Comparison of ENCODE assay signal across 13 cellular contexts in genomic region chr4:74628808-74629616, GRCh38.
DNase-seq lines count a peak whose midpoint lies in the region; ATAC-seq, FAIRE-seq and TF ChIP-seq lines count a peak whose summit lies in the region.
"Had no signal": no experiment of that assay in that cellular context is flagged by ENCODE, and none has a peak within 500 bp of the region (broad histone marks: within the 10 kb centered on the region; RNA-seq: fewer than 3 reads in every experiment).

No MANE protein-coding gene starts in this region.

- no peak for FAIRE-seq in endothelial cell of umbilical vein (lab: Jason Lieb, UNC)
- FAIRE-seq: GM18507 had no signal

- H3K9me3 Mint-ChIP-seq in stimulated activated naive CD8-positive, alpha-beta T cell treated with anti-CD3 and anti-CD28 coated beads, Interleukin-15, amount 100 ng/mL, for 72 hours, result no peaks in the 10 kb centered on the region

- peaks cover 36% of the 10 kb centered on the region for H3K4me1 Mint-ChIP-seq in stimulated activated naive CD8-positive, alpha-beta T cell treated with anti-CD3 and anti-CD28 coated beads, Interleukin-15, amount 100 ng/mL, for 72 hours

- ATAC-seq in stimulated activated naive CD8-positive, alpha-beta T cell treated with anti-CD3 and anti-CD28 coated beads, Interleukin-15, Interleukin-2, amounts not matched to agents 100 U/mL and 50 U/mL, for 24 hours, result peak; percentile 28
- ATAC-seq in stimulated activated naive CD8-positive, alpha-beta T cell treated with anti-CD3 and anti-CD28 coated beads, Interleukin-15, amount 100 ng/mL, for 72 hours, result no peak
- peak; percentile 84 for ATAC-seq in upper lobe of right lung
- no peak for ATAC-seq in HG02763 (IDR thresholded peaks at IDR 0.05; ENCODE audit: unreplicated experiment)

- H3K9ac ChIP-seq in endothelial cell of umbilical vein (replicated peaks; ENCODE audit: extremely low read depth, insufficient read depth, low read length), result no peak overlapping the region
- H3K9ac ChIP-seq: parathyroid adenoma had no signal

- H3K9me3 ChIP-seq in endothelial cell of umbilical vein (replicated peaks; ENCODE audit: control insufficient read depth, insufficient read depth, low read length) (no peaks in the 10 kb centered on the region), upper lobe of right lung (no peaks in the 10 kb centered on the region), esophagus squamous epithelium (no peaks in the 10 kb centered on the region)

- 66 to 71% methylated on average over 6 of the region's 6 CpGs for WGBS in esophagus squamous epithelium, 2 donors

- intact Hi-C loops in endothelial cell of umbilical vein (cut with micrococcal nuclease) (loop anchor here (10.0 kb wide), 1 partner anchor 886 kb away; the partner anchor contains the start of genes RCHY1 and THAP6), upper lobe of right lung (cut with DNase I) (no loop called here), esophagus squamous epithelium (cut with DNase I) (no loop called here)

- no peak for DNase-seq in stimulated activated naive CD8-positive, alpha-beta T cell treated with anti-CD3 and anti-CD28 coated beads, Interleukin-15, Interleukin-2, amounts not matched to agents 100 U/mL and 50 U/mL, for 24 hours
- DNase-seq in stimulated activated naive CD8-positive, alpha-beta T cell treated with anti-CD3 and anti-CD28 coated beads, Interleukin-15, amount 100 ng/mL, for 72 hours, result no peak
- DNase-seq in NOMO-1 treated with DMSO at 0.1 percent for 48 hours (lab: John Stamatoyannopoulos, UW; ENCODE audit: unreplicated experiment), result peak; percentile 97
- DNase-seq in endothelial cell of umbilical vein (ENCODE audit: low read depth, low spot score), result no peak
- DNase-seq in upper lobe of right lung, result no peak
- no peak for DNase-seq in SK-N-DZ (ENCODE audit: low spot score)
- no peak for DNase-seq in esophagus squamous epithelium (lab: John Stamatoyannopoulos, UW)
- DNase-seq: DMS53, mesendoderm, NCI-H446 treated with DMSO at 0.1 percent for 48 hours had no signal

- H3K27ac Mint-ChIP-seq in stimulated activated naive CD8-positive, alpha-beta T cell treated with anti-CD3 and anti-CD28 coated beads, Interleukin-15, amount 100 ng/mL, for 72 hours, result peak overlapping the region in 1 of 2 donors; percentile 21

- no peaks in the 10 kb centered on the region for H3K79me2 ChIP-seq in endothelial cell of umbilical vein (ENCODE audit: control insufficient read depth, insufficient read depth, low read length)
- H3K79me2 ChIP-seq: parathyroid adenoma had no signal

- POLR2A ChIA-PET in endothelial cell of umbilical vein (lab: Charles Lee), result interaction anchor here (1.3 kb wide), 1 partner anchor 12 kb away, joined by 3 read pairs; no protein-coding TSS in a partner anchor

- dilution Hi-C loops in endothelial cell of umbilical vein (cut with MboI; ENCODE audit: extremely low pct_ligation_motif_present, low sequenced_read_pairs), result no loop called here

- no peaks in the 10 kb centered on the region for H3K9me1 ChIP-seq in endothelial cell of umbilical vein (replicated peaks; ENCODE audit: control insufficient read depth, extremely low read depth, insufficient read depth, low read length)

- CTCF ChIA-PET in endothelial cell of umbilical vein (lab: Charles Lee), result interaction anchor here (1.1 to 1.7 kb wide), 3 partner anchors 43 to 92 kb away, joined by 3 to 6 read pairs (median 3); no protein-coding TSS in a partner anchor

- H3K4me1 ChIP-seq in endothelial cell of umbilical vein (ENCODE audit: control insufficient read depth, extremely low read depth, insufficient read depth, low read length) (peaks cover 73% of the 10 kb centered on the region), upper lobe of right lung (peaks cover 8% of the 10 kb centered on the region), esophagus squamous epithelium (peaks cover 0 to 41% (median 15%) of the 10 kb centered on the region in 3 donors)
- H3K4me1 ChIP-seq: parathyroid adenoma had no signal

- H3K36me3 ChIP-seq in endothelial cell of umbilical vein (ENCODE audit: control insufficient read depth in 2 of 2, extremely low read depth in 1 of 2, insufficient read depth in 2 of 2, low read length in 2 of 2) (no peaks in the 10 kb centered on the region), upper lobe of right lung (no peaks in the 10 kb centered on the region), esophagus squamous epithelium (no peaks in the 10 kb centered on the region)

- H3K4me2 ChIP-seq in endothelial cell of umbilical vein (ENCODE audit: insufficient read depth, low read length), result peak overlapping the region; percentile 4

- TF ChIP-seq POLR2A in endothelial cell of umbilical vein (IDR thresholded peaks at IDR 0.05; ENCODE audit: low read depth, low read length) (no peak), esophagus squamous epithelium (IDR thresholded peaks at IDR 0.05) (no peak)

- H3K27me3 ChIP-seq in endothelial cell of umbilical vein (ENCODE audit: control insufficient read depth in 2 of 2, insufficient read depth in 2 of 2, low read length in 2 of 2) (no peaks in the 10 kb centered on the region), upper lobe of right lung (no peaks in the 10 kb centered on the region), esophagus squamous epithelium (no peaks in the 10 kb centered on the region)

- TF ChIP-seq CTCF in endothelial cell of umbilical vein (IDR thresholded peaks at IDR 0.05; ENCODE audit: extremely low read depth in 1 of 2, insufficient read depth in 1 of 2, low read depth in 1 of 2, low read length in 2 of 2), result no peak
- TF ChIP-seq CTCF in upper lobe of right lung (IDR thresholded peaks at IDR 0.05), result no peak
- TF ChIP-seq CTCF in esophagus squamous epithelium (IDR thresholded peaks at IDR 0.05), result no peak

- no peaks in the 10 kb centered on the region for H4K20me1 ChIP-seq in endothelial cell of umbilical vein (replicated peaks; ENCODE audit: control insufficient read depth, extremely low read depth, insufficient read depth, low read length)

- H3K4me3 ChIP-seq in endothelial cell of umbilical vein (replicated peaks in 1 of 3; ENCODE audit: insufficient read depth in 1 of 3, low read depth in 1 of 3, low read length in 3 of 3) (no peak overlapping the region), upper lobe of right lung (no peak overlapping the region), esophagus squamous epithelium (no peak overlapping the region)

- BruUV-seq in endothelial cell of umbilical vein (replicated peaks; lab: Mats Ljungman, UMichigan), result no TSS peak

- no peaks in the 10 kb centered on the region for H3K27me3 Mint-ChIP-seq in stimulated activated naive CD8-positive, alpha-beta T cell treated with anti-CD3 and anti-CD28 coated beads, Interleukin-15, amount 100 ng/mL, for 72 hours

- H3K27ac ChIP-seq in endothelial cell of umbilical vein (ENCODE audit: insufficient read depth, low read depth, low read length) (no peak overlapping the region), upper lobe of right lung (no peak overlapping the region), esophagus squamous epithelium (no peak overlapping the region)
- H3K27ac ChIP-seq: parathyroid adenoma had no signal

- no peak overlapping the region for H3K4me3 Mint-ChIP-seq in stimulated activated naive CD8-positive, alpha-beta T cell treated with anti-CD3 and anti-CD28 coated beads, Interleukin-15, amount 100 ng/mL, for 72 hours

- no peak overlapping the region for H2AFZ ChIP-seq in endothelial cell of umbilical vein (ENCODE audit: low read depth, low read length)
- H2AFZ ChIP-seq: parathyroid adenoma had no signal

TF ChIP-seq in endothelial cell of umbilical vein, 7 proteins besides CTCF, POLR2A, EP300 and RAD21:
- TF ChIP-seq FOS (IDR thresholded peaks at IDR 0.05; ENCODE audit: borderline replicate concordance, insufficient read depth, low read length) (peak; percentile 39), GATA2 (IDR thresholded peaks at IDR 0.05; ENCODE audit: insufficient read depth, insufficient read length, low read depth, low read length) (no peak)

Comparison
In these comparisons a context has a peak if more than half of its experiments do, and no peak if none do; other contexts are left out.
1. ATAC-seq: peak in stimulated activated naive CD8-positive, alpha-beta T cell treated with anti-CD3 and anti-CD28 coated beads, Interleukin-15, Interleukin-2, amounts not matched to agents 100 U/mL and 50 U/mL, for 24 hours (single experiment) and upper lobe of right lung (single experiment); none in stimulated activated naive CD8-positive, alpha-beta T cell treated with anti-CD3 and anti-CD28 coated beads, Interleukin-15, amount 100 ng/mL, for 72 hours (single experiment) and HG02763 (single experiment).